25 cellular contexts compared by ENCODE assay signal in genomic region chr3:106056919-106057318, GRCh38.
"Had no signal": no experiment of that assay in that cellular context is flagged by ENCODE, and none has a peak within 500 bp of the region (broad histone marks: within the 10 kb centered on the region; RNA-seq: fewer than 3 reads in every experiment).

No MANE protein-coding gene starts in this region.

- H3K36me3 ChIP-seq: left lung, lower lobe of right lung, right atrium auricular region, right lobe of liver, stomach, thyroid gland, transverse colon, upper lobe of left lung, vagina had no signal

- FAIRE-seq: keratinocyte had no signal

- H3K27ac ChIP-seq: left lung, lower lobe of right lung, parathyroid adenoma, psoas muscle, right atrium auricular region, right lobe of liver, stomach, testis, thyroid gland, transverse colon, upper lobe of left lung, vagina had no signal

- H3K27me3 ChIP-seq: left lung, right atrium auricular region, right lobe of liver, stomach, testis, thyroid gland, transverse colon, upper lobe of left lung, vagina had no signal

- H3K4me3 ChIP-seq: left lung, lower lobe of right lung, psoas muscle, right atrium auricular region, right lobe of liver, stomach, testis, thyroid gland, transverse colon, upper lobe of left lung, vagina had no signal

- H3K79me2 ChIP-seq: parathyroid adenoma had no signal

- H2AFZ ChIP-seq: parathyroid adenoma had no signal

- H3K9me3 ChIP-seq: left lung, lower lobe of right lung, psoas muscle, right atrium auricular region, right lobe of liver, stomach, testis, thyroid gland, transverse colon, upper lobe of left lung, vagina had no signal

- H3K4me1 ChIP-seq: left lung, lower lobe of right lung, parathyroid adenoma, psoas muscle, right lobe of liver, stomach, testis, thyroid gland, transverse colon, upper lobe of left lung, vagina had no signal

- H3K9ac ChIP-seq: parathyroid adenoma had no signal

- ATAC-seq: left colon; left lung; lower lobe of right lung; naive thymus-derived CD8-positive, alpha-beta T cell; psoas muscle; right lobe of liver; stimulated activated naive B cell treated with anti-CD40 and anti-IgM and Interleukin-4, amounts not matched to agents 10 μg/mL and 1 μg/mL and 100 μg/mL, for 72 hours; stimulated activated naive CD8-positive, alpha-beta T cell treated with anti-CD3 and anti-CD28 coated beads, Interleukin-15, Interleukin-2, amounts not matched to agents 100 U/mL and 50 U/mL, for 24 hours had no signal

- DNase-seq: hippocampal formation; kidney glomerular epithelial cell; left colon; left lung; lower lobe of right lung; mammary epithelial cell; mesenchymal stem cell; naive thymus-derived CD8-positive, alpha-beta T cell; psoas muscle; right lobe of liver; stimulated activated CD4-positive, alpha-beta T cell treated with anti-CD3 and anti-CD28 coated beads, Interleukin-12 subunit alpha, Interleukin-12 subunit beta, amount 100 ng/mL, for 4 hours; stimulated activated CD4-positive, alpha-beta T cell treated with anti-CD3 and anti-CD28 coated beads, Interleukin-15, amount 100 ng/mL, for 24 hours; stimulated activated CD4-positive, alpha-beta T cell treated with anti-CD3 and anti-CD28 coated beads, Interleukin-2, amount 100 ng/mL, for 24 hours; stimulated activated CD4-positive, alpha-beta T cell treated with anti-CD3 and anti-CD28 coated beads, Interleukin-4, amount 100 ng/mL, for 1 hour; stimulated activated naive B cell treated with anti-CD40 and anti-IgM and Interleukin-4, amounts not matched to agents 10 μg/mL and 1 μg/mL and 100 μg/mL, for 72 hours; stimulated activated naive CD8-positive, alpha-beta T cell treated with anti-CD3 and anti-CD28 coated beads, Interleukin-15, Interleukin-2, amounts not matched to agents 100 U/mL and 50 U/mL, for 24 hours; stomach; testis; thyroid gland; transverse colon; upper lobe of left lung had no signal
